In genomic region chr5:40436535-40437237, GRCh38 we compare ENCODE assay signal across 10 cellular contexts.
DNase-seq lines count a peak whose midpoint lies in the region; ATAC-seq, FAIRE-seq and TF ChIP-seq lines count a peak whose summit lies in the region.
"Had no signal": no experiment of that assay in that cellular context is flagged by ENCODE, and none has a peak within 500 bp of the region (broad histone marks: within the 10 kb centered on the region; RNA-seq: fewer than 3 reads in every experiment).

No MANE protein-coding gene starts in this region.

- TF ChIP-seq CTCF in foreskin fibroblast (IDR thresholded peaks at IDR 0.05; ENCODE audit: low read depth, low read length), result no peak
- no peak for TF ChIP-seq CTCF in psoas muscle (IDR thresholded peaks at IDR 0.05)

- H3K27me3 Mint-ChIP-seq in activated CD4-positive, alpha-beta T cell treated with anti-CD3 and anti-CD28 coated beads, Interleukin-2, amount 10 ng/mL, durations not matched to agents 7 days and 5 days, result no peaks in the 10 kb centered on the region

- no peak overlapping the region for H3K27ac ChIP-seq in psoas muscle
- H3K27ac ChIP-seq: SJSA1 had no signal

- no peak overlapping the region for H3K4me3 ChIP-seq in foreskin fibroblast (ENCODE audit: low read depth in 1 of 2, low read length in 2 of 2)
- no peak overlapping the region for H3K4me3 ChIP-seq in psoas muscle
- H3K4me3 ChIP-seq: SJSA1 had no signal

- H3K4me1 ChIP-seq in psoas muscle, result no peaks in the 10 kb centered on the region

- peaks cover 6% of the 10 kb centered on the region for H3K36me3 Mint-ChIP-seq in activated CD4-positive, alpha-beta T cell treated with anti-CD3 and anti-CD28 coated beads, Interleukin-2, amount 10 ng/mL, durations not matched to agents 7 days and 5 days (ENCODE audit: low read depth)

- peaks cover 64% of the 10 kb centered on the region for H3K4me1 Mint-ChIP-seq in activated CD4-positive, alpha-beta T cell treated with anti-CD3 and anti-CD28 coated beads, Interleukin-2, amount 10 ng/mL, durations not matched to agents 7 days and 5 days
- H3K4me1 Mint-ChIP-seq: neural crest cell had no signal

- peak; percentile 60 for ATAC-seq in GM19324 (IDR thresholded peaks at IDR 0.05; ENCODE audit: low FRiP score, unreplicated experiment)
- peak; percentile 58 for ATAC-seq in HG02981 (IDR thresholded peaks at IDR 0.05; ENCODE audit: unreplicated experiment)
- ATAC-seq in psoas muscle, result no peak

- 87 to 90% (median 89%) methylated on average over 9 of the region's 9 CpGs for WGBS in psoas muscle, 3 donors

- no peaks in the 10 kb centered on the region for H3K27me3 ChIP-seq in psoas muscle (ENCODE audit: insufficient read depth in 3 of 3, low read length in 2 of 3)
- H3K27me3 ChIP-seq: SJSA1 had no signal

- POLR2A ChIA-PET in activated CD4-positive, alpha-beta T cell treated with anti-CD3 and anti-CD28 coated beads, Interleukin-2, amount 10 ng/mL, durations not matched to agents 7 days and 5 days (lab: Charles Lee), result no interaction called here

- CTCF ChIA-PET in activated CD4-positive, alpha-beta T cell treated with anti-CD3 and anti-CD28 coated beads, Interleukin-2, amount 10 ng/mL, durations not matched to agents 7 days and 5 days (lab: Charles Lee), result interaction anchor here (0.9 to 2.1 kb wide), 11 partner anchors 9 to 422 kb away, joined by 3 to 8 read pairs (median 4); no protein-coding TSS in a partner anchor

- no peak for FAIRE-seq in frontal cortex (lab: Jason Lieb, UNC)

- peak overlapping the region; percentile 86 for H3K27ac Mint-ChIP-seq in activated CD4-positive, alpha-beta T cell treated with anti-CD3 and anti-CD28 coated beads, Interleukin-2, amount 10 ng/mL, durations not matched to agents 7 days and 5 days

- no peaks in the 10 kb centered on the region for H3K9me3 ChIP-seq in psoas muscle
- H3K9me3 ChIP-seq: SJSA1 had no signal

- peak overlapping the region; percentile 30 for H3K4me3 Mint-ChIP-seq in activated CD4-positive, alpha-beta T cell treated with anti-CD3 and anti-CD28 coated beads, Interleukin-2, amount 10 ng/mL, durations not matched to agents 7 days and 5 days
- H3K4me3 Mint-ChIP-seq: neural crest cell had no signal

- DNase-seq in activated CD4-positive, alpha-beta T cell treated with anti-CD3 and anti-CD28 coated beads, Interleukin-2, amount 10 ng/mL, durations not matched to agents 7 days and 5 days, result peak; percentile 45
- DNase-seq in stimulated activated CD8-positive, alpha-beta memory T cell treated with anti-CD3 and anti-CD28 coated beads, Interleukin-4, amount 100 ng/mL, for 4 hours (ENCODE audit: low read depth in 2 of 2, low spot score in 1 of 2), result peak; percentile 10 to 18
- DNase-seq in frontal cortex (ENCODE audit: low spot score in 2 of 2), result no peak
- no peak for DNase-seq in HUDEP-2 (lab: John Stamatoyannopoulos, UW; ENCODE audit: unreplicated experiment in 76 of 76)
- DNase-seq in foreskin fibroblast, result no peak
- no peak for DNase-seq in psoas muscle

- H3K9me3 Mint-ChIP-seq in activated CD4-positive, alpha-beta T cell treated with anti-CD3 and anti-CD28 coated beads, Interleukin-2, amount 10 ng/mL, durations not matched to agents 7 days and 5 days, result peaks cover 15% of the 10 kb centered on the region
- H3K9me3 Mint-ChIP-seq: neural crest cell had no signal

- intact Hi-C loops in psoas muscle (cut with DNase I), result no loop called here

- H3K36me3 ChIP-seq in psoas muscle (ENCODE audit: insufficient read depth in 1 of 2, low read depth in 1 of 2), result no peaks in the 10 kb centered on the region
- H3K36me3 ChIP-seq: SJSA1 had no signal

Comparison
In these comparisons a context has a peak if more than half of its experiments do, and no peak if none do; other contexts are left out.
1. ATAC-seq: peak in GM19324 (single experiment) and HG02981 (single experiment); none in psoas muscle (0 of 4).
2. DNase-seq: peak in activated CD4-positive, alpha-beta T cell treated with anti-CD3 and anti-CD28 coated beads, Interleukin-2, amount 10 ng/mL, durations not matched to agents 7 days and 5 days (single experiment) and stimulated activated CD8-positive, alpha-beta memory T cell treated with anti-CD3 and anti-CD28 coated beads, Interleukin-4, amount 100 ng/mL, for 4 hours (2 of 2); none in frontal cortex (0 of 2), HUDEP-2 (0 of 76), foreskin fibroblast (0 of 2) and psoas muscle (0 of 2).